In the genomic region with DNA sequence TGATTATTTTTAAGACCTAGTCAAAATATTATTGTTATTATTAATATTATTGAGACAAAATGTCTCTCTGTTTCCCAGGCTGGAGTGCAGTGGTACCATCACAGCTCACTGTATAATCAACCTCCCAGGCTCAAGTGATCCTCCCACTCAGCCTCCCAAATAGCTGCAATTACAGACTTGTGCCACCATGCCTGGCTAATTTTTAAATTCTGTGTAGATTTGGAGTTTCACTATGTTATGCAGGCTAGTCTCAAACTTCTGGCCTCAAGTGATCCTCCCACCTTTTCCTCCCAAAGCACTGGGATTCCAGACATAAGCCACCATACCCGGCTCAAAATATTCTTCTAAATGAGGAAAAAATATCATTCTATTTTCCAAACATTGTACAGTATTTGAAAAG, we compare ENCODE assay signal across 26 cellular contexts. TPM values are rescaled to one million over a fixed set of nuclear protein-coding genes. Genes with fewer than 3 reads are reported as not detected.
DNase-seq lines count a peak whose midpoint lies in the region; ATAC-seq and TF ChIP-seq lines count a peak whose summit lies in the region.
"Had no signal": no experiment of that assay in that cellular context is flagged by ENCODE, and none has a peak within 500 bp of the region (broad histone marks: within the 10 kb centered on the region; RNA-seq: fewer than 3 reads in every experiment).

No MANE protein-coding gene starts in this region.

- no peak for ATAC-seq in SK-N-SH treated with all-trans-retinoic acid at 6 μM for 48 hours
- peak; percentile 69 for ATAC-seq in HG03354 (IDR thresholded peaks at IDR 0.05; ENCODE audit: poor library complexity, severe bottlenecking, unreplicated experiment)
- no peak for ATAC-seq in HG02970 (IDR thresholded peaks at IDR 0.05; ENCODE audit: low FRiP score, unreplicated experiment)
- ATAC-seq: left lung, Panc1, right cardiac atrium had no signal

- H3K36me3 ChIP-seq in SK-N-SH (replicated peaks in 1 of 2; ENCODE audit: control insufficient read depth in 1 of 2, insufficient read depth in 2 of 2, low read length in 1 of 2) (peaks cover 60 to 67% of the 10 kb centered on the region in 2 experiments), HAP-1 (replicated peaks) (peaks cover 10% of the 10 kb centered on the region)

- H3K9me3 ChIP-seq in SK-N-SH (no peaks in the 10 kb centered on the region), HAP-1 (no peaks in the 10 kb centered on the region)
- H3K9me3 ChIP-seq: left lung, suprapubic skin, upper lobe of left lung had no signal

- no peak for TF ChIP-seq RAD21 in SK-N-SH (IDR thresholded peaks at IDR 0.05; ENCODE audit: low read length)

- no peaks in the 10 kb centered on the region for H3K9me2 ChIP-seq in SK-N-SH

- no peak overlapping the region for H3K9ac ChIP-seq in SK-N-SH

- no peaks in the 10 kb centered on the region for H3F3A ChIP-seq in SK-N-SH (replicated peaks; ENCODE audit: insufficient read depth)

- no peak overlapping the region for H3K4me2 ChIP-seq in SK-N-SH

- no peaks in the 10 kb centered on the region for H3K27me3 ChIP-seq in SK-N-SH (ENCODE audit: insufficient read depth)
- no peaks in the 10 kb centered on the region for H3K27me3 ChIP-seq in HAP-1 (ENCODE audit: low read depth)
- H3K27me3 ChIP-seq: left lung, suprapubic skin, upper lobe of left lung had no signal

- H4K20me1 ChIP-seq in SK-N-SH (ENCODE audit: insufficient read depth): no peaks in the 10 kb centered on the region

- H3K4me1 ChIP-seq in SK-N-SH (ENCODE audit: control insufficient read depth in 1 of 2, insufficient read depth in 2 of 2, low read depth in 1 of 2, low read length in 1 of 2): no peaks in the 10 kb centered on the region
- no peaks in the 10 kb centered on the region for H3K4me1 ChIP-seq in HAP-1
- H3K4me1 ChIP-seq: left lung, suprapubic skin, upper lobe of left lung had no signal

- POLR2A ChIA-PET in SK-N-SH (lab: Yijun Ruan, JAX): no interaction called here

- H3K79me2 ChIP-seq in SK-N-SH (ENCODE audit: insufficient read depth): no peaks in the 10 kb centered on the region

- H3K27ac ChIP-seq in SK-N-SH (ENCODE audit: low read depth in 2 of 2, low read length in 1 of 2): no peak overlapping the region
- H3K27ac ChIP-seq: left lung, suprapubic skin, upper lobe of left lung had no signal

- DNase-seq in SK-N-SH (no peak), choroid plexus epithelial cell (ENCODE audit: low read depth) (peak; percentile 6), HAP-1 (ENCODE audit: low spot score in 2 of 2) (no peak), RKO (ENCODE audit: low spot score) (no peak), nucleus accumbens (lab: John Stamatoyannopoulos, UW) (no peak)
- DNase-seq: activated CD4-positive, alpha-beta memory T cell treated with anti-CD3 and anti-CD28 coated beads, Interleukin-2, amount 10 ng/mL, durations not matched to agents 7 days and 5 days; activated CD8-positive, alpha-beta memory T cell treated with anti-CD3 and anti-CD28 coated beads, Interleukin-2, amount 50 U/mL, for 4 hours; activated naive CD4-positive, alpha-beta T cell treated with anti-CD3 and anti-CD28 coated beads for 36 hours; cerebellar nuclear complex; DMS79 treated with DMSO at 0.1 percent for 48 hours; left lung; mesendoderm; NCI-H1092; NCI-H1694 treated with DMSO at 0.1 percent for 48 hours; NCI-H526; right cardiac atrium; SIG-M5; stimulated activated CD4-positive, alpha-beta T cell treated with anti-CD3 and anti-CD28 coated beads, Interleukin-1b, Interleukin-23, amount 100 ng/mL, for 48 hours; stimulated activated naive CD4-positive, alpha-beta T cell treated with Interleukin-2 at 50 U/mL for 16 hours; SW 1271; upper lobe of left lung had no signal

- in situ Hi-C loops in HAP-1 (cut with MboI; ENCODE audit: low sequenced_read_pairs): no loop called here

- 96% methylated on average over 1 of the region's 1 CpG for WGBS in SK-N-SH (ENCODE audit: low lambda C conversion rate)

- H2AFZ ChIP-seq in SK-N-SH (ENCODE audit: low read depth): no peak overlapping the region

- CTCF ChIA-PET in SK-N-SH (lab: Yijun Ruan, JAX): interaction anchor here (0.8 to 4.6 kb wide), 2 partner anchors 9 to 192 kb away, joined by 3 to 19 read pairs; no protein-coding TSS in a partner anchor

- H3K4me3 ChIP-seq in SK-N-SH (ENCODE audit: low read depth in 2 of 2, low read length in 1 of 2): no peak overlapping the region
- no peak overlapping the region for H3K4me3 ChIP-seq in choroid plexus epithelial cell (ENCODE audit: low read depth, low read length)
- no peak overlapping the region for H3K4me3 ChIP-seq in HAP-1
- H3K4me3 ChIP-seq: left lung, suprapubic skin, upper lobe of left lung had no signal

- no peak for TF ChIP-seq EP300 in SK-N-SH (IDR thresholded peaks at IDR 0.05; ENCODE audit: borderline replicate concordance in 1 of 2, low read depth in 1 of 2, low read length in 1 of 2)

- TF ChIP-seq CTCF in SK-N-SH (IDR thresholded peaks at IDR 0.05) (0 out of 2 replicates have a peak, but pooled peaks have one; percentile 8), choroid plexus epithelial cell (conservative IDR thresholded peaks at IDR 0.05; ENCODE audit: low read depth, low read length) (no peak)

TF ChIP-seq in SK-N-SH, 30 proteins besides CTCF, POLR2A, EP300 and RAD21:
- no peak for TF ChIP-seq GABPA (IDR thresholded peaks at IDR 0.05; ENCODE audit: low read depth)
- no peak for TF ChIP-seq RXRA (IDR thresholded peaks at IDR 0.05; ENCODE audit: borderline replicate concordance, low read depth)
- TF ChIP-seq SIN3A (IDR thresholded peaks at IDR 0.05; ENCODE audit: borderline replicate concordance, low read depth, low read length): no peak
- TF ChIP-seq ELF1 (IDR thresholded peaks at IDR 0.05): no peak
- no peak for TF ChIP-seq MEF2A (IDR thresholded peaks at IDR 0.05; ENCODE audit: borderline replicate concordance, low read depth)
- no peak for TF ChIP-seq FOXM1 (IDR thresholded peaks at IDR 0.05; ENCODE audit: low read depth)
- TF ChIP-seq RCOR1 (IDR thresholded peaks at IDR 0.05; ENCODE audit: low read length): no peak
TF ChIP-seq in SK-N-SH: peak in this region for 0.

TF ChIP-seq in SK-N-SH treated with all-trans-retinoic acid at 6 μM for 48 hours, 23 proteins besides CTCF, POLR2A, EP300 and RAD21 (continues in another document):
- TF ChIP-seq TOX (CRISPR knock-in tag; IDR thresholded peaks at IDR 0.05; ENCODE audit: borderline replicate concordance): no peak
- no peak for TF ChIP-seq ZFP30 (CRISPR knock-in tag; IDR thresholded peaks at IDR 0.05)
- no peak for TF ChIP-seq ZFP3 (CRISPR knock-in tag; IDR thresholded peaks at IDR 0.05)
- TF ChIP-seq, protein P1, sequence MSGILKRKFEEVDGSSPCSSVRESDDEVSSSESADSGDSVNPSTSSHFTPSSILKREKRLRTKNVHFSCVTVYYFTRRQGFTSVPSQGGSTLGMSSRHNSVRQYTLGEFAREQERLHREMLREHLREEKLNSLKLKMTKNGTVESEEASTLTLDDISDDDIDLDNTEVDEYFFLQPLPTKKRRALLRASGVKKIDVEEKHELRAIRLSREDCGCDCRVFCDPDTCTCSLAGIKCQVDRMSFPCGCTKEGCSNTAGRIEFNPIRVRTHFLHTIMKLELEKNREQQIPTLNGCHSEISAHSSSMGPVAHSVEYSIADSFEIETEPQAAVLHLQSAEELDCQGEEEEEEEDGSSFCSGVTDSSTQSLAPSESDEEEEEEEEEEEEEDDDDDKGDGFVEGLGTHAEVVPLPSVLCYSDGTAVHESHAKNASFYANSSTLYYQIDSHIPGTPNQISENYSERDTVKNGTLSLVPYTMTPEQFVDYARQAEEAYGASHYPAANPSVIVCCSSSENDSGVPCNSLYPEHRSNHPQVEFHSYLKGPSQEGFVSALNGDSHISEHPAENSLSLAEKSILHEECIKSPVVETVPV (CRISPR knock-in tag; IDR thresholded peaks at IDR 0.05): no peak
- no peak for TF ChIP-seq ZNF8 (CRISPR knock-in tag; IDR thresholded peaks at IDR 0.05)
- no peak for TF ChIP-seq TCF4 (CRISPR knock-in tag; IDR thresholded peaks at IDR 0.05; ENCODE audit: borderline replicate concordance)
- TF ChIP-seq GLIS3 (CRISPR knock-in tag; IDR thresholded peaks at IDR 0.05): no peak
- TF ChIP-seq ZNF70 (CRISPR knock-in tag; IDR thresholded peaks at IDR 0.05): no peak
- TF ChIP-seq CREB5 (CRISPR knock-in tag; IDR thresholded peaks at IDR 0.05; ENCODE audit: low read depth): no peak
- TF ChIP-seq PPARA (CRISPR knock-in tag; IDR thresholded peaks at IDR 0.05; ENCODE audit: borderline replicate concordance): no peak
- TF ChIP-seq, protein P2, sequence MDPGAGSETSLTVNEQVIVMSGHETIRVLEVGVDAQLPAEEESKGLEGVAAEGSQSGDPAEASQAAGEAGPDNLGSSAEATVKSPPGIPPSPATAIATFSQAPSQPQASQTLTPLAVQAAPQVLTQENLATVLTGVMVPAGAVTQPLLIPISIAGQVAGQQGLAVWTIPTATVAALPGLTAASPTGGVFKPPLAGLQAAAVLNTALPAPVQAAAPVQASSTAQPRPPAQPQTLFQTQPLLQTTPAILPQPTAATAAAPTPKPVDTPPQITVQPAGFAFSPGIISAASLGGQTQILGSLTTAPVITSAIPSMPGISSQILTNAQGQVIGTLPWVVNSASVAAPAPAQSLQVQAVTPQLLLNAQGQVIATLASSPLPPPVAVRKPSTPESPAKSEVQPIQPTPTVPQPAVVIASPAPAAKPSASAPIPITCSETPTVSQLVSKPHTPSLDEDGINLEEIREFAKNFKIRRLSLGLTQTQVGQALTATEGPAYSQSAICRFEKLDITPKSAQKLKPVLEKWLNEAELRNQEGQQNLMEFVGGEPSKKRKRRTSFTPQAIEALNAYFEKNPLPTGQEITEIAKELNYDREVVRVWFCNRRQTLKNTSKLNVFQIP (CRISPR knock-in tag; IDR thresholded peaks at IDR 0.05; ENCODE audit: borderline replicate concordance, low read depth): no peak

RNA-seq across cellular contexts. Expression of gene SLC36A4, which starts 37.0 kb away (rescaled TPM):
- polyA plus RNA-seq in SK-N-SH (2012; rRNA removed): 7.3 and 9.7 TPM in 2 replicates
- 13.7 and 14.3 TPM in 2 replicates for polyA plus RNA-seq in SK-N-SH (2012; cell fraction: cytosol; rRNA removed)
- 4.3 and 8.1 TPM in 2 replicates for polyA plus RNA-seq in SK-N-SH (2012; cell fraction: nucleus; rRNA removed)
